8 cellular contexts compared by ENCODE assay signal in the genomic region with DNA sequence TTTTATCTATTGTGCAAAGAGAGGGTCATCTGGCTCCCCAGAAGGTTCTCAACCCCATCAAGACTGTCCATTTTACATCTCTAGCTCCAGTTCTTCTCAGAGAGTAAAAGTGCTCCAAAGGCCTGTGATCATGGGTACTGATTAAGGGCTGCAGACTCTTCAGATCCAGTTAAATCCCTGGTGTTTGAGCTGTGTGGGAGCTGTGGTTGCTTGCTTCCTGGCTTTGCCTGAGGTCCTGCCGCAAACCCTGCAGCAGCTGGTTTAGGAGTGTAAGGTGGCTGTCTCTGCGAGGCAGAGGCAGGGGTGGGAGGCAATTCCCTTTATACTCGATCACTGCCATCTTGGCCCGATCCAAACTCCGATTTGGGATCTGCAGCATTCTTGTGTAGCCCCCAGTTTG. TPM values are rescaled to one million over a fixed set of nuclear protein-coding genes. Genes with fewer than 3 reads are reported as not detected.
DNase-seq lines count a peak whose midpoint lies in the region; ATAC-seq and TF ChIP-seq lines count a peak whose summit lies in the region.

No MANE protein-coding gene starts in this region.

- H3K4ac ChIP-seq in IMR-90 (ENCODE audit: low read depth, low read length) = peak overlapping the region; percentile 91

- H3K4me2 ChIP-seq in BLaER1 (peak overlapping the region; percentile 95), IMR-90 (ENCODE audit: low read depth, low read length) (peak overlapping the region; percentile 97), mammary epithelial cell (ENCODE audit: insufficient read depth, low read depth, low read length) (peak overlapping the region; percentile 92)

- BruUV-seq in IMR-90 (replicated peaks; lab: Mats Ljungman, UMichigan) (TSS peak; percentile 51), mammary epithelial cell (replicated peaks; lab: Mats Ljungman, UMichigan) (no TSS peak)

- H3K9me1 ChIP-seq in IMR-90 (ENCODE audit: insufficient read depth, low read length) = peaks cover 6% of the 10 kb centered on the region

- H3K4me1 ChIP-seq in BLaER1 = peaks cover 30% of the 10 kb centered on the region
- H3K4me1 ChIP-seq in IMR-90 (ENCODE audit: control insufficient read depth, insufficient read depth, low read length) = peaks cover 5% of the 10 kb centered on the region
- peaks cover 5% of the 10 kb centered on the region for H3K4me1 ChIP-seq in mammary epithelial cell (ENCODE audit: insufficient read depth, low read length)
- peaks cover 7 to 10% of the 10 kb centered on the region in 2 donors for H3K4me1 ChIP-seq in naive thymus-derived CD4-positive, alpha-beta T cell (ENCODE audit: control insufficient read depth in 2 of 2, insufficient read depth in 2 of 2, low read length in 2 of 2)

- H2BK15ac ChIP-seq in IMR-90 (ENCODE audit: low read depth, low read length) = no peak overlapping the region

- H3K14ac ChIP-seq in IMR-90 (replicated peaks; ENCODE audit: low read depth, low read length) = peak overlapping the region; percentile 81

- dilution Hi-C loops in IMR-90 (cut with HindIII; ENCODE audit: low sequenced_read_pairs, unreplicated experiment) (no loop called here), mammary epithelial cell (cut with HindIII; ENCODE audit: low sequenced_read_pairs) (no loop called here)

- peak overlapping the region; percentile 90 for H2BK5ac ChIP-seq in IMR-90 (ENCODE audit: low read depth, low read length, poor library complexity, severe bottlenecking)

- intact Hi-C loops in IMR-90 (cut with micrococcal nuclease) (loop anchor here (5.0 kb wide), 2 partner anchors 200 to 305 kb away; a partner anchor contains a TSS), mammary epithelial cell (cut with micrococcal nuclease) (no loop called here)
- intact Hi-C loops in naive thymus-derived CD4-positive, alpha-beta T cell (cut with micrococcal nuclease) = loop anchor here (2.0 to 5.0 kb wide), 5 partner anchors 13 to 447 kb away; a partner anchor contains a TSS

- TF ChIP-seq POLR2A in IMR-90 (IDR thresholded peaks at IDR 0.05; ENCODE audit: low read depth, low read length) = no peak

- H4K20me1 ChIP-seq in BLaER1 = peaks cover 37% of the 10 kb centered on the region
- peaks cover 7% of the 10 kb centered on the region; the same call in 1 of the 2 replicates for H4K20me1 ChIP-seq in IMR-90 (ENCODE audit: insufficient read depth, low read length)
- H4K20me1 ChIP-seq in mammary epithelial cell (ENCODE audit: insufficient read depth, low read length) = no peaks in the 10 kb centered on the region

- H3K4me1 Mint-ChIP-seq in naive thymus-derived CD4-positive, alpha-beta T cell = peaks cover 18 to 70% (median 44%) of the 10 kb centered on the region in 7 donors

- H3K27me3 ChIP-seq in BLaER1 = no peaks in the 10 kb centered on the region
- no peaks in the 10 kb centered on the region for H3K27me3 ChIP-seq in IMR-90 (ENCODE audit: control insufficient read depth, insufficient read depth, low read length)
- no peaks in the 10 kb centered on the region for H3K27me3 ChIP-seq in mammary epithelial cell (ENCODE audit: insufficient read depth, low read length)
- no peaks in the 10 kb centered on the region for H3K27me3 ChIP-seq in naive thymus-derived CD4-positive, alpha-beta T cell (ENCODE audit: control insufficient read depth in 2 of 2, insufficient read depth in 2 of 2, low read length in 2 of 2)

- peak overlapping the region; percentile 90 for H2AK5ac ChIP-seq in IMR-90 (ENCODE audit: low read depth, low read length)

- CTCF ChIA-PET in IMR-90 (lab: Yijun Ruan, JAX) (interaction anchor here (0.6 to 2.7 kb wide), 6 partner anchors 19 to 303 kb away, joined by 3 to 17 read pairs (median 5); a partner anchor contains a TSS), mammary epithelial cell (lab: Charles Lee; ENCODE audit: low non-redundant PET) (interaction anchor here (0.5 to 0.6 kb wide), 2 partner anchors 79 to 151 kb away, joined by 3 to 4 read pairs; no protein-coding TSS in a partner anchor)
- CTCF ChIA-PET in naive thymus-derived CD4-positive, alpha-beta T cell (lab: Charles Lee) = interaction anchor here (1.7 to 2.3 kb wide), 2 partner anchors 11 to 77 kb away, joined by 6 to 8 read pairs; a partner anchor contains a TSS

- peak overlapping the region; percentile 95 for H3K4me3 ChIP-seq in BLaER1
- peak overlapping the region; percentile 77 for H3K4me3 ChIP-seq in IMR-90 (ENCODE audit: insufficient read depth, low read depth, low read length)
- H3K4me3 ChIP-seq in mammary epithelial cell (replicated peaks in 1 of 3; ENCODE audit: insufficient read depth in 1 of 3, low read depth in 2 of 3, low read length in 3 of 3) = peak overlapping the region; percentile 72 to 98 (median 90)
- peak overlapping the region; percentile 75 for H3K4me3 ChIP-seq in naive thymus-derived CD4-positive, alpha-beta T cell (ENCODE audit: low read length)

- H3K56ac ChIP-seq in IMR-90 (ENCODE audit: extremely low read depth, insufficient read depth, low read length) = peak overlapping the region; percentile 82; the same call in 1 of the 2 replicates

- no peaks in the 10 kb centered on the region for H3K9me3 ChIP-seq in BLaER1
- H3K9me3 ChIP-seq in IMR-90 (ENCODE audit: control insufficient read depth, insufficient read depth, low read length) = no peaks in the 10 kb centered on the region
- H3K9me3 ChIP-seq in mammary epithelial cell (replicated peaks; ENCODE audit: insufficient read depth, low read length) = no peaks in the 10 kb centered on the region
- H3K9me3 ChIP-seq in naive thymus-derived CD4-positive, alpha-beta T cell (ENCODE audit: control insufficient read depth in 2 of 3, low read length in 3 of 3) = no peaks in the 10 kb centered on the region

- H2AK9ac ChIP-seq in IMR-90 (replicated peaks; ENCODE audit: low read depth, low read length, poor library complexity) = peak overlapping the region; percentile 99

- H3K27ac ChIP-seq in BLaER1 (peak overlapping the region; percentile 94), IMR-90 (ENCODE audit: insufficient read depth, low read length) (peak overlapping the region; percentile 86), mammary epithelial cell (ENCODE audit: insufficient read depth, low read depth, low read length) (peak overlapping the region; percentile 66)
- peak overlapping the region; percentile 85 for H3K27ac ChIP-seq in naive thymus-derived CD4-positive, alpha-beta T cell (ENCODE audit: low read depth, low read length)

- peak overlapping the region; percentile 83 to 99 (median 98) for H3K4me3 Mint-ChIP-seq in naive thymus-derived CD4-positive, alpha-beta T cell

- DNase-seq in IMR-90 (peak; percentile 28), mammary epithelial cell (peak; percentile 16), A172 (ENCODE audit: low spot score) (no peak), RPMI8226 (no peak)
- no peak for DNase-seq in naive thymus-derived CD4-positive, alpha-beta T cell

- no peak overlapping the region for H4K91ac ChIP-seq in IMR-90 (ENCODE audit: insufficient read depth, low read depth, low read length)

- H3K9ac ChIP-seq in BLaER1 (peak overlapping the region; percentile 95), IMR-90 (ENCODE audit: low read depth, low read length) (peak overlapping the region; percentile 90), mammary epithelial cell (ENCODE audit: insufficient read depth, low read length) (peak overlapping the region; percentile 89)

- H3K36me3 ChIP-seq in BLaER1 (peaks cover 31% of the 10 kb centered on the region), IMR-90 (ENCODE audit: control insufficient read depth, insufficient read depth, low read length) (peaks cover 9% of the 10 kb centered on the region), mammary epithelial cell (ENCODE audit: insufficient read depth, low read length) (peaks cover 7% of the 10 kb centered on the region)
- H3K36me3 ChIP-seq in naive thymus-derived CD4-positive, alpha-beta T cell (ENCODE audit: control insufficient read depth in 2 of 3, insufficient read depth in 3 of 3, low read length in 3 of 3) = peaks cover 0 to 9% (median 0%) of the 10 kb centered on the region in 3 experiments

- H3K23ac ChIP-seq in IMR-90 (ENCODE audit: low read depth, low read length) = peak overlapping the region; percentile 90

- ATAC-seq in IMR-90 (ENCODE audit: low read depth) = no peak
- ATAC-seq in naive thymus-derived CD4-positive, alpha-beta T cell = no peak
- no peak for ATAC-seq in GM21423 (IDR thresholded peaks at IDR 0.05; ENCODE audit: unreplicated experiment)
- ATAC-seq in GM18498 (IDR thresholded peaks at IDR 0.05; ENCODE audit: unreplicated experiment) = no peak

- TF ChIP-seq RAD21 in IMR-90 (IDR thresholded peaks at IDR 0.05; ENCODE audit: low read length) = no peak

- TF ChIP-seq CTCF in IMR-90 (conservative IDR thresholded peaks at IDR 0.05; ENCODE audit: low read depth, low read length) (no peak), mammary epithelial cell (conservative IDR thresholded peaks at IDR 0.05 in 1 of 2, IDR thresholded peaks at IDR 0.05 in 1 of 2; ENCODE audit: extremely low read depth in 1 of 2, insufficient read depth in 1 of 2, low read depth in 1 of 2, low read length in 2 of 2) (no peak)

- peak overlapping the region in 8 of 9 donors; percentile 62 to 99 (median 98) for H3K27ac Mint-ChIP-seq in naive thymus-derived CD4-positive, alpha-beta T cell

- H3K79me2 ChIP-seq in mammary epithelial cell (ENCODE audit: insufficient read depth, low read length) = peaks cover 30% of the 10 kb centered on the region

- H3K9me3 Mint-ChIP-seq in naive thymus-derived CD4-positive, alpha-beta T cell = peaks cover 0 to 5% (median 0%) of the 10 kb centered on the region in 11 donors

- H3K18ac ChIP-seq in IMR-90 (ENCODE audit: low read depth, low read length) = no peak overlapping the region

- POLR2A ChIA-PET in IMR-90 (lab: Charles Lee; ENCODE audit: unreplicated experiment) = no interaction called here
- POLR2A ChIA-PET in naive thymus-derived CD4-positive, alpha-beta T cell (lab: Charles Lee) = interaction anchor here (0.8 to 7.3 kb wide), 9 partner anchors 9 to 279 kb away, joined by 3 to 170 read pairs (median 13); a partner anchor contains a TSS

- no peak overlapping the region for H2AFZ ChIP-seq in IMR-90 (replicated peaks; ENCODE audit: low read length, poor library complexity)
- peak overlapping the region; percentile 99 for H2AFZ ChIP-seq in mammary epithelial cell (ENCODE audit: low read depth, low read length)

- H2BK120ac ChIP-seq in IMR-90 (ENCODE audit: low read depth, low read length) = no peak overlapping the region

- no peak overlapping the region for H2BK20ac ChIP-seq in IMR-90 (ENCODE audit: low read depth, low read length)

- peaks cover 0 to 28% (median 11%) of the 10 kb centered on the region in 5 donors for H3K36me3 Mint-ChIP-seq in naive thymus-derived CD4-positive, alpha-beta T cell

- in situ Hi-C loops in IMR-90 (cut with MboI; ENCODE audit: low sequenced_read_pairs) = loop anchor here (5.0 to 10.0 kb wide), 2 partner anchors 65 to 297 kb away; a partner anchor contains a TSS
- in situ Hi-C loops in mammary epithelial cell (cut with MboI; ENCODE audit: low sequenced_read_pairs in 2 of 2) = loop anchor here (5.0 to 10.0 kb wide), 2 partner anchors 80 to 147 kb away; a partner anchor contains a TSS

- 10% methylated on average over 2 of the region's 5 CpGs; no CpG with 5 or more reads in 1 of the 2 experiments for WGBS in IMR-90 (ENCODE audit: extremely low coverage in 2 of 2, insufficient read length in 1 of 2), 2 experiments
- 0% methylated on average over 5 of the region's 5 CpGs for WGBS in mammary epithelial cell (ENCODE audit: low coverage, missing lambda C conversion rate)

- H4K8ac ChIP-seq in IMR-90 (ENCODE audit: low read depth in 2 of 2, low read length in 2 of 2) = peak overlapping the region; percentile 77 to 85; a peak in 3 of 4 replicates

- H4K5ac ChIP-seq in IMR-90 (ENCODE audit: low read depth, low read length) = peak overlapping the region; percentile 23; the same call in 1 of the 2 replicates

- peaks cover 0 to 3% (median 0%) of the 10 kb centered on the region in 5 donors for H3K27me3 Mint-ChIP-seq in naive thymus-derived CD4-positive, alpha-beta T cell

- peaks cover 13 to 27% of the 10 kb centered on the region in 2 experiments for H3K79me1 ChIP-seq in IMR-90 (ENCODE audit: low read depth in 1 of 2, low read length in 2 of 2)

RNA-seq across cellular contexts. Expression of a gene that starts 1.2 kb away (rescaled TPM):
- total RNA-seq in IMR-90 (2012; rRNA removed) (65.8 and 70.3 TPM in 2 replicates), mammary epithelial cell (10 to 100 TPM; 23.8 to 95.9 TPM)
- polyA plus RNA-seq in IMR-90 (2012; rRNA removed) (85.2 and 97.5 TPM in 2 replicates), mammary epithelial cell (85.0 TPM)
- polyA plus RNA-seq in IMR-90 (2012; cell fraction: cytosol; rRNA removed) = 62.0 and 80.4 TPM in 2 replicates
- polyA plus RNA-seq in IMR-90 (2012; cell fraction: nucleus; rRNA removed; ENCODE audit: low replicate concordance) = 19.4 and 28.9 TPM in 2 replicates
- 28.8 TPM for polyA minus RNA-seq in mammary epithelial cell
- 10 to 100 TPM in 4 of 5 experiments, 1 to 10 TPM in 1; 10.0 to 70.3 (median 26.4) TPM for total RNA-seq in naive thymus-derived CD4-positive, alpha-beta T cell
- polyA plus RNA-seq in naive thymus-derived CD4-positive, alpha-beta T cell = 10 to 100 TPM; 21.6 to 33.4 TPM
- total RNA-seq in A172 (2014; rRNA removed; shearing (Covaris generic)) = 121 and 417 TPM in 2 replicates

RNA-seq across cellular contexts. Expression of a gene that starts 26.3 kb away (rescaled TPM):
- total RNA-seq in IMR-90 (2012; rRNA removed) (1.4 and 1.7 TPM in 2 replicates), mammary epithelial cell (under 1 TPM; 0.50 to 0.59 TPM)
- polyA plus RNA-seq in IMR-90 (2012; rRNA removed) (3.3 and 3.8 TPM in 2 replicates), mammary epithelial cell (0.05 TPM)
- 2.0 and 3.8 TPM in 2 replicates for polyA plus RNA-seq in IMR-90 (2012; cell fraction: cytosol; rRNA removed)
- polyA plus RNA-seq in IMR-90 (2012; cell fraction: nucleus; rRNA removed; ENCODE audit: low replicate concordance) = 6.7 and 13.0 TPM in 2 replicates
- polyA minus RNA-seq in mammary epithelial cell = 0.05 TPM
- 10 to 100 TPM in 3 of 5 experiments, 1 to 10 TPM in 1, under 1 TPM in 1; 0.48 to 12.5 (median 10.9) TPM for total RNA-seq in naive thymus-derived CD4-positive, alpha-beta T cell
- polyA plus RNA-seq in naive thymus-derived CD4-positive, alpha-beta T cell = 1 to 10 TPM; 2.7 to 4.8 TPM
- total RNA-seq in A172 (2014; rRNA removed; shearing (Covaris generic)) = 2.3 and 3.8 TPM in 2 replicates

Comparison
In these comparisons a context has a peak if more than half of its experiments do, and no peak if none do; other contexts are left out.
1. DNase-seq: peak in IMR-90 (single experiment) and mammary epithelial cell (single experiment); none in naive thymus-derived CD4-positive, alpha-beta T cell (0 of 9), A172 (single experiment) and RPMI8226 (single experiment).
2. Peak in every context shown above with its lines, with median percentiles within 50 percentile points of each other: H3K27ac ChIP-seq, H3K4me2 ChIP-seq, H3K4me3 ChIP-seq and H3K9ac ChIP-seq.